In the genomic region with DNA sequence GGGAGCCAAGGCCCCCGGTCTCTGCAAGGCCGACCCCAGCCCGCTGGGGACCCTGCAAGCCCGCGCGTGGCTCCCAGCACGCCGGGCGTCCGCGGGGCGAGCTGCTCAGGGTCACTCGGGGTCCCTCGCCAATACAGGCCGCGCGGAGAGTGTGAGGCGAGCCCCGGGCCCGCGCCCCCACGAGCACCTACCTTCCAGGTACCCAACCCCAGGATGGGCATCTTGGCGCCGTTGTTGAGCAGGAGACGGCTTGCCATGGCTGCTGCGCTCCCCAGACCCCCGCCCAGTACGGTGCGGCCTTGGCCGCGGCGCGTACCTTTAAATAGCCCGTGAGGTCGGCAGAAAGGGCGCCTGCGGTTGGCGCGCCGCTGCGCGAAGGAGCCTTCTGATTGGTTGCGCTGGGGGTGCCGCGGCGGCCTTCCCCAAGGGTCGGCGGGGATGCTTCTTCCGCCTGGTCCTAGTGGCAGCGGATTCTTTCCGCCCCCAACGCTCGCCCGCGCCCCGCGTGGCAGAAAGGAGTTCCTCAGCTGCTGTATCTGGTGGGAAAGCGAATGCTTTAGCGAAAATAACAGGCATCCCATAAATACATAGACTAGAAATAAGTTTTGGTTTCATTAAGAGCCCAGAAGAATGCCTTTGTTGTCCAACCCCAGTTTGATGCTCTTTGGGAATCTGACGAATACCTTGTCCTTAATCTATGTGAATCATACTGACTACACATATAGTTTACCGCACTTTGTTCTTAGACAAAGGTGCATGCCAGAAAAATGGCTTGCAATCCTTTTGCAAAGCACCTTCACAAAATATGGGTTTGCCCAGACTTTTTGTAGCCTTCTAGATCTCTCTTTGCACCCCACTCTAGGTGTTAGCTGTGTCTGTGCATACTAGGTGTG, we compare ENCODE assay signal across 8 cellular contexts. TPM values are rescaled to one million over a fixed set of nuclear protein-coding genes. Genes with fewer than 3 reads are reported as not detected.
DNase-seq lines count a peak whose midpoint lies in the region; ATAC-seq and TF ChIP-seq lines count a peak whose summit lies in the region.

A gene (minus strand): TSS at position 295 of the 893 bp plus-strand sequence. CDS start 38 bp downstream, at position 257.

- TF ChIP-seq POLR2A in heart left ventricle (IDR thresholded peaks at IDR 0.05) (peak; percentile 66 to 88), upper lobe of left lung (IDR thresholded peaks at IDR 0.05) (peak in 3 of 4 donors; percentile 40 to 85 (median 73))

- H3K4me3 ChIP-seq in HEK293 (ENCODE audit: low read depth, low read length) (peak within 1 kb of the TSS; percentile 82), heart left ventricle (peak within 1 kb of the TSS; percentile 62 to 97 (median 85)), upper lobe of left lung (peak within 1 kb of the TSS; percentile 69 to 87 (median 78))

- CTCF ChIA-PET in HEK293 (lab: Yijun Ruan, JAX): interaction anchor here (0.5 to 2.6 kb wide), 14 partner anchors 9 to 1207 kb away, joined by 3 to 10 read pairs (median 3); no protein-coding TSS in a partner anchor

- intact Hi-C loops in heart left ventricle (cut with DNase I) (no loop called here), posterior vena cava (cut with DNase I) (loop anchor here in 1 of 2 donors (10.0 kb wide), 1 partner anchor 136 kb away; no protein-coding TSS in a partner anchor)

- peaks cover 7 to 32% of the 10 kb centered on the region in 2 experiments; a peak in 1 of 3 replicates for H3K36me3 ChIP-seq in HEK293 (ENCODE audit: control insufficient read depth in 2 of 2, insufficient read depth in 1 of 2, low read length in 2 of 2)
- H3K36me3 ChIP-seq in heart left ventricle: peaks cover 0 to 6% (median 4%) of the 10 kb centered on the region in 9 donors
- no peaks in the 10 kb centered on the region for H3K36me3 ChIP-seq in upper lobe of left lung

- TF ChIP-seq EP300 in upper lobe of left lung (IDR thresholded peaks at IDR 0.05): no peak

- DNase-seq in GM04504 (ENCODE audit: low read depth) (peak; percentile 78), NCI-H1092 (lab: John Stamatoyannopoulos, UW) (peak; percentile 93), SKM-1 treated with dmso at 0.1 percent for 144 hours (lab: John Stamatoyannopoulos, UW; ENCODE audit: unreplicated experiment) (peak; percentile 89), heart left ventricle (peak; percentile 92 to 96 (median 95)), posterior vena cava (ENCODE audit: low spot score) (peak; percentile 98), upper lobe of left lung (peak; percentile 81 to 98)

- 1 to 2% (median 2%) methylated on average over 58 to 61 of the region's 61 CpGs for WGBS in adipose tissue, 3 donors
- 2 to 4% (median 2%) methylated on average over 21 to 61 of the region's 61 CpGs for WGBS in heart left ventricle, 4 donors
- WGBS in upper lobe of left lung, 2 donors: 4 to 11% methylated on average over 11 to 23 of the region's 61 CpGs

- H3K27ac ChIP-seq in HEK293 (ENCODE audit: extremely low read depth, low read depth, low read length): peak within 1 kb of the TSS; percentile 56; the same call in 1 of the 2 replicates
- no peak within 1 kb of the TSS for H3K27ac ChIP-seq in adipose tissue (ENCODE audit: low read depth, low read length)
- peak within 1 kb of the TSS; percentile 66 to 94 (median 88) for H3K27ac ChIP-seq in heart left ventricle
- H3K27ac ChIP-seq in upper lobe of left lung: peak within 1 kb of the TSS; percentile 82 to 92 (median 90)

- POLR2A ChIA-PET in HEK293 (lab: Yijun Ruan, JAX): interaction anchor here (1.1 to 1.3 kb wide), 4 partner anchors 13 to 27 kb away, joined by 3 to 6 read pairs (median 3); no protein-coding TSS in a partner anchor

- peak; percentile 88 for TF ChIP-seq CTCF in HEK293 (tag by site-specific recombination; IDR thresholded peaks at IDR 0.05)
- TF ChIP-seq CTCF in heart left ventricle (IDR thresholded peaks at IDR 0.05): peak; percentile 25 to 81 (median 61)
- TF ChIP-seq CTCF in upper lobe of left lung (IDR thresholded peaks at IDR 0.05): peak; percentile 42 to 76 (median 61)

- ATAC-seq in heart left ventricle: peak; percentile 94 to 99 (median 98)
- ATAC-seq in upper lobe of left lung (ENCODE audit: low FRiP score in 2 of 2): peak; percentile 93 to 99

- H3K9me3 ChIP-seq in HEK293 (ENCODE audit: control insufficient read depth, insufficient read depth, low read depth, low read length) (no peaks in the 10 kb centered on the region), heart left ventricle (peaks cover 0 to 3% (median 0%) of the 10 kb centered on the region in 12 donors), upper lobe of left lung (peaks cover 0 to 3% (median 0%) of the 10 kb centered on the region in 4 donors)

- no peaks in the 10 kb centered on the region for H3K27me3 ChIP-seq in heart left ventricle
- no peaks in the 10 kb centered on the region for H3K27me3 ChIP-seq in upper lobe of left lung

- H3K4me1 ChIP-seq in HEK293 (ENCODE audit: control insufficient read depth, insufficient read depth, low read length): no peaks in the 10 kb centered on the region
- H3K4me1 ChIP-seq in heart left ventricle: peaks cover 0 to 35% (median 22%) of the 10 kb centered on the region in 12 donors
- peaks cover 14 to 35% (median 20%) of the 10 kb centered on the region in 4 donors for H3K4me1 ChIP-seq in upper lobe of left lung

TF ChIP-seq in HEK293, 187 proteins besides CTCF, POLR2A, EP300 and RAD21 (continues in another document):
- TF ChIP-seq, protein P1, sequence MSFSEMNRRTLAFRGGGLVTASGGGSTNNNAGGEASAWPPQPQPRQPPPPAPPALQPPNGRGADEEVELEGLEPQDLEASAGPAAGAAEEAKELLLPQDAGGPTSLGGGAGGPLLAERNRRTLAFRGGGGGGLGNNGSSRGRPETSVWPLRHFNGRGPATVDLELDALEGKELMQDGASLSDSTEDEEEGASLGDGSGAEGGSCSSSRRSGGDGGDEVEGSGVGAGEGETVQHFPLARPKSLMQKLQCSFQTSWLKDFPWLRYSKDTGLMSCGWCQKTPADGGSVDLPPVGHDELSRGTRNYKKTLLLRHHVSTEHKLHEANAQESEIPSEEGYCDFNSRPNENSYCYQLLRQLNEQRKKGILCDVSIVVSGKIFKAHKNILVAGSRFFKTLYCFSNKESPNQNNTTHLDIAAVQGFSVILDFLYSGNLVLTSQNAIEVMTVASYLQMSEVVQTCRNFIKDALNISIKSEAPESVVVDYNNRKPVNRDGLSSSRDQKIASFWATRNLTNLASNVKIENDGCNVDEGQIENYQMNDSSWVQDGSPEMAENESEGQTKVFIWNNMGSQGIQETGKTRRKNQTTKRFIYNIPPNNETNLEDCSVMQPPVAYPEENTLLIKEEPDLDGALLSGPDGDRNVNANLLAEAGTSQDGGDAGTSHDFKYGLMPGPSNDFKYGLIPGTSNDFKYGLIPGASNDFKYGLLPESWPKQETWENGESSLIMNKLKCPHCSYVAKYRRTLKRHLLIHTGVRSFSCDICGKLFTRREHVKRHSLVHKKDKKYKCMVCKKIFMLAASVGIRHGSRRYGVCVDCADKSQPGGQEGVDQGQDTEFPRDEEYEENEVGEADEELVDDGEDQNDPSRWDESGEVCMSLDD (tag by site-specific recombination; IDR thresholded peaks at IDR 0.05): peak; percentile 89
- TF ChIP-seq ZNF701 (tag by site-specific recombination; IDR thresholded peaks at IDR 0.05) (no peak), ZNF350 (tag by site-specific recombination; IDR thresholded peaks at IDR 0.05) (0 out of 2 replicates have a peak, but pooled peaks have one; percentile 30), ZNF777 (tag by site-specific recombination; IDR thresholded peaks at IDR 0.05; ENCODE audit: borderline replicate concordance) (peak; percentile 70; the same call in 1 of the 2 replicates), ZBTB48 (tag by site-specific recombination; IDR thresholded peaks at IDR 0.05) (peak; percentile 66; the same call in 1 of the 2 replicates), ZSCAN30 (tag by site-specific recombination; IDR thresholded peaks at IDR 0.05) (peak; percentile 73; the same call in 1 of the 2 replicates), KLF10 (tag by site-specific recombination; IDR thresholded peaks at IDR 0.05) (no peak; the same call in 1 of the 2 replicates), SP2 (tag by site-specific recombination; IDR thresholded peaks at IDR 0.05) (peak; percentile 89), SETDB1 (IDR thresholded peaks at IDR 0.05; ENCODE audit: insufficient read length, low read length) (peak; percentile 80), ZBTB8A (tag by site-specific recombination; IDR thresholded peaks at IDR 0.05) (peak; percentile 94), ZNF426 (tag by site-specific recombination; IDR thresholded peaks at IDR 0.05) (no peak), PRDM1 (tag by site-specific recombination; IDR thresholded peaks at IDR 0.05) (peak; percentile 74; the same call in 1 of the 2 replicates)
- TF ChIP-seq, protein P2, sequence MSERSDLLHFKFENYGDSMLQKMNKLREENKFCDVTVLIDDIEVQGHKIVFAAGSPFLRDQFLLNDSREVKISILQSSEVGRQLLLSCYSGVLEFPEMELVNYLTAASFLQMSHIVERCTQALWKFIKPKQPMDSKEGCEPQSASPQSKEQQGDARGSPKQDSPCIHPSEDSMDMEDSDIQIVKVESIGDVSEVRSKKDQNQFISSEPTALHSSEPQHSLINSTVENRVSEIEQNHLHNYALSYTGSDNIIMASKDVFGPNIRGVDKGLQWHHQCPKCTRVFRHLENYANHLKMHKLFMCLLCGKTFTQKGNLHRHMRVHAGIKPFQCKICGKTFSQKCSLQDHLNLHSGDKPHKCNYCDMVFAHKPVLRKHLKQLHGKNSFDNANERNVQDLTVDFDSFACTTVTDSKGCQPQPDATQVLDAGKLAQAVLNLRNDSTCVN (tag by site-specific recombination; optimal IDR thresholded peaks at IDR 0.05): peak; percentile 94
- TF ChIP-seq, protein P3, sequence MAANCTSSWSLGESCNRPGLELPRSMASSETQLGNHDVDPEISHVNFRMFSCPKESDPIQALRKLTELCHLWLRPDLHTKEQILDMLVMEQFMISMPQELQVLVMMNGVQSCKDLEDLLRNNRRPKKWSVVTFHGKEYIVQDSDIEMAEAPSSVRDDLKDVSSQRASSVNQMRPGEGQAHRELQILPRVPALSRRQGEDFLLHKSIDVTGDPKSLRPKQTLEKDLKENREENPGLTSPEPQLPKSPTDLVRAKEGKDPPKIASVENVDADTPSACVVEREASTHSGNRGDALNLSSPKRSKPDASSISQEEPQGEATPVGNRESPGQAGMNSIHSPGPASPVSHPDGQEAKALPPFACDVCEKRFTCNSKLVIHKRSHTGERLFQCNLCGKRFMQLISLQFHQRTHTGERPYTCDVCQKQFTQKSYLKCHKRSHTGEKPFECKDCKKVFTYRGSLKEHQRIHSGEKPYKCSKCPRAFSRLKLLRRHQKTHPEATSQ (tag by site-specific recombination; IDR thresholded peaks at IDR 0.05): 0 out of 2 replicates have a peak, but pooled peaks have one; percentile 13

RNA-seq across cellular contexts. Expression of the gene that starts here (rescaled TPM):
- polyA plus RNA-seq in adipose tissue: 100 to 1,000 TPM in 1 of 3 donors, 10 to 100 TPM in 2; 23.2 to 107 (median 41.7) TPM
- 100 to 1,000 TPM in 8 of 9 donors, 10 to 100 TPM in 1; 97.0 to 308 (median 185) TPM for total RNA-seq in heart left ventricle
- 100 to 1,000 TPM; 163 to 335 TPM for polyA plus RNA-seq in heart left ventricle
- 10 to 100 TPM; 53.7 to 67.0 TPM for total RNA-seq in posterior vena cava
- total RNA-seq in upper lobe of left lung: 100 to 1,000 TPM in 3 of 6 donors, 10 to 100 TPM in 3; 39.2 to 108 (median 93.1) TPM
